In genomic region chr2:62195421-62196277, GRCh38 we compare ENCODE assay signal across 7 cellular contexts. TPM values are rescaled to one million over a fixed set of nuclear protein-coding genes. Genes with fewer than 3 reads are reported as not detected.
A peak's percentile ranks its signal among the peaks of the same experiment; 100 is the strongest.
DNase-seq lines count a peak whose midpoint lies in the region; ATAC-seq, FAIRE-seq and TF ChIP-seq lines count a peak whose summit lies in the region.

A gene with protein sequence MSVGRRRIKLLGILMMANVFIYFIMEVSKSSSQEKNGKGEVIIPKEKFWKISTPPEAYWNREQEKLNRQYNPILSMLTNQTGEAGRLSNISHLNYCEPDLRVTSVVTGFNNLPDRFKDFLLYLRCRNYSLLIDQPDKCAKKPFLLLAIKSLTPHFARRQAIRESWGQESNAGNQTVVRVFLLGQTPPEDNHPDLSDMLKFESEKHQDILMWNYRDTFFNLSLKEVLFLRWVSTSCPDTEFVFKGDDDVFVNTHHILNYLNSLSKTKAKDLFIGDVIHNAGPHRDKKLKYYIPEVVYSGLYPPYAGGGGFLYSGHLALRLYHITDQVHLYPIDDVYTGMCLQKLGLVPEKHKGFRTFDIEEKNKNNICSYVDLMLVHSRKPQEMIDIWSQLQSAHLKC (plus strand): TSS chr2:62196115. CDS start chr2:62222221, 26,106 bp downstream.

- intact Hi-C loops in mammary epithelial cell (cut with micrococcal nuclease): loop anchor here (2.0 to 5.0 kb wide), 3 partner anchors 47 to 215 kb away; no protein-coding TSS in a partner anchor

- in situ Hi-C loops in GM13977 (cut with MboI; ENCODE audit: low pct_unique_long_range_greater_than_20kb, low sequenced_read_pairs, unreplicated experiment): no loop called here
- in situ Hi-C loops in mammary epithelial cell (cut with MboI; ENCODE audit: low sequenced_read_pairs in 2 of 2): no loop called here

- POLR2A ChIA-PET in WTC11 (lab: Charles Lee): interaction anchor here (0.6 to 1.0 kb wide), 2 partner anchors 20 to 196 kb away, joined by 3 read pairs; no protein-coding TSS in a partner anchor

- H3K36me3 ChIP-seq in mammary epithelial cell (ENCODE audit: insufficient read depth, low read length): no peaks in the 10 kb centered on the region
- H3K36me3 ChIP-seq in small intestine (ENCODE audit: control insufficient read depth in 2 of 2, insufficient read depth in 2 of 2, low read length in 2 of 2): no peaks in the 10 kb centered on the region

- peak within 1 kb of the TSS; percentile 78 for H3K4me3 Mint-ChIP-seq in WTC11

- TF ChIP-seq CTCF in GM13977 (IDR thresholded peaks at IDR 0.05; ENCODE audit: extremely low read depth, insufficient read depth, missing control alignments): no peak
- TF ChIP-seq CTCF in WTC11 (IDR thresholded peaks at IDR 0.05): no peak
- TF ChIP-seq CTCF in mammary epithelial cell (conservative IDR thresholded peaks at IDR 0.05 in 1 of 2, IDR thresholded peaks at IDR 0.05 in 1 of 2; ENCODE audit: extremely low read depth in 1 of 2, insufficient read depth in 1 of 2, low read depth in 1 of 2, low read length in 2 of 2): no peak

- H3K9me3 Mint-ChIP-seq in WTC11: peaks cover 7% of the 10 kb centered on the region; the same call in 1 of the 2 replicates

- H3K27ac ChIP-seq in mammary epithelial cell (ENCODE audit: insufficient read depth, low read depth, low read length): peak within 1 kb of the TSS; percentile 68
- peak within 1 kb of the TSS; percentile 94 to 98 for H3K27ac ChIP-seq in small intestine (ENCODE audit: low read depth in 1 of 2, low read length in 1 of 2)

- no peak for FAIRE-seq in small intestine (lab: Jason Lieb, UNC)

- CTCF ChIA-PET in WTC11 (lab: Charles Lee) (interaction anchor here (0.7 to 1.0 kb wide), 3 partner anchors 20 to 110 kb away, joined by 3 to 5 read pairs (median 4); no protein-coding TSS in a partner anchor), mammary epithelial cell (lab: Charles Lee; ENCODE audit: low non-redundant PET) (interaction anchor here (0.6 kb wide), 1 partner anchor 130 kb away, joined by 4 read pairs; no protein-coding TSS in a partner anchor)

- dilution Hi-C loops in mammary epithelial cell (cut with HindIII; ENCODE audit: low sequenced_read_pairs): no loop called here

- no peak within 1 kb of the TSS for H3K27ac Mint-ChIP-seq in WTC11

- DNase-seq in GM13977 (ENCODE audit: low spot score): peak; percentile 94
- DNase-seq in NCI-H146 treated with DMSO at 0.1 percent for 48 hours (lab: John Stamatoyannopoulos, UW; ENCODE audit: unreplicated experiment): peak; percentile 32
- DNase-seq in WTC11 (ENCODE audit: low spot score): peak; percentile 77
- peak; percentile 66 for DNase-seq in mammary epithelial cell
- peak; percentile 96 for DNase-seq in iPS-NIHi11 (ENCODE audit: low spot score)
- peak; percentile 73 for DNase-seq in small intestine

- 0% methylated on average over 6 of the region's 70 CpGs for WGBS in mammary epithelial cell (ENCODE audit: low coverage, missing lambda C conversion rate)
- 0 to 1% (median 0%) methylated on average over 31 to 70 of the region's 70 CpGs for WGBS in small intestine, 3 donors

- H3K27me3 ChIP-seq in mammary epithelial cell (ENCODE audit: insufficient read depth, low read length) (no peaks in the 10 kb centered on the region), small intestine (ENCODE audit: control insufficient read depth in 2 of 2, insufficient read depth in 2 of 2, low read length in 2 of 2) (no peaks in the 10 kb centered on the region)

- peaks cover 45% of the 10 kb centered on the region for H3K79me2 ChIP-seq in mammary epithelial cell (ENCODE audit: insufficient read depth, low read length)

- peaks cover 34% of the 10 kb centered on the region for H3K4me1 Mint-ChIP-seq in WTC11

- H3K36me3 Mint-ChIP-seq in WTC11: no peaks in the 10 kb centered on the region; the same call in 1 of the 2 replicates

- H3K27me3 Mint-ChIP-seq in WTC11 (ENCODE audit: low read depth): no peaks in the 10 kb centered on the region; the same call in 1 of the 2 replicates

- no TSS peak for BruUV-seq in mammary epithelial cell (replicated peaks; lab: Mats Ljungman, UMichigan)

- peak within 1 kb of the TSS; percentile 73 to 95 (median 76) for H3K4me3 ChIP-seq in mammary epithelial cell (replicated peaks in 1 of 3; ENCODE audit: insufficient read depth in 1 of 3, low read depth in 2 of 3, low read length in 3 of 3)
- peak within 1 kb of the TSS; percentile 90 to 99 for H3K4me3 ChIP-seq in small intestine (ENCODE audit: low read depth in 1 of 2, low read length in 2 of 2)

- peak within 1 kb of the TSS; percentile 92 for H3K4me2 ChIP-seq in mammary epithelial cell (ENCODE audit: insufficient read depth, low read depth, low read length)

- peaks cover 7% of the 10 kb centered on the region for H4K20me1 ChIP-seq in mammary epithelial cell (ENCODE audit: insufficient read depth, low read length)

- H3K9me3 ChIP-seq in mammary epithelial cell (replicated peaks; ENCODE audit: insufficient read depth, low read length) (no peaks in the 10 kb centered on the region), small intestine (ENCODE audit: control insufficient read depth, low read depth) (no peaks in the 10 kb centered on the region)

- H3K4me1 ChIP-seq in mammary epithelial cell (ENCODE audit: insufficient read depth, low read length) (peaks cover 10% of the 10 kb centered on the region), small intestine (ENCODE audit: control insufficient read depth in 2 of 2, insufficient read depth in 1 of 2, low read depth in 1 of 2, low read length in 1 of 2) (peaks cover 2 to 5% of the 10 kb centered on the region in 2 donors)

- ATAC-seq in HG02588 (IDR thresholded peaks at IDR 0.05; ENCODE audit: unreplicated experiment): peak; percentile 54
- ATAC-seq in WTC11: peak; percentile 71

- peak within 1 kb of the TSS; percentile 99 for H2AFZ ChIP-seq in mammary epithelial cell (ENCODE audit: low read depth, low read length)

- peak within 1 kb of the TSS; percentile 78 for H3K9ac ChIP-seq in mammary epithelial cell (ENCODE audit: insufficient read depth, low read length)

TF ChIP-seq in WTC11, 78 proteins besides CTCF, POLR2A, EP300 and RAD21 (continues in another document):
- TF ChIP-seq PRDM15 (CRISPR knock-in tag; IDR thresholded peaks at IDR 0.05) (peak; percentile 76), CREM (CRISPR knock-in tag; IDR thresholded peaks at IDR 0.05) (0 out of 2 replicates have a peak, but pooled peaks have one; percentile 47), TEAD1 (CRISPR knock-in tag; IDR thresholded peaks at IDR 0.05) (peak; percentile 74; the same call in 1 of the 2 replicates), CREB1 (CRISPR knock-in tag; IDR thresholded peaks at IDR 0.05) (no peak), STAT6 (CRISPR knock-in tag; conservative IDR thresholded peaks at IDR 0.05; ENCODE audit: low read depth) (peak; percentile 91; the same call in 1 of the 2 replicates), ATF1 (CRISPR knock-in tag; IDR thresholded peaks at IDR 0.05) (0 out of 2 replicates have a peak, but pooled peaks have one; percentile 26), SP1 (CRISPR knock-in tag; conservative IDR thresholded peaks at IDR 0.05) (peak; percentile 81), MYBL2 (CRISPR knock-in tag; IDR thresholded peaks at IDR 0.05) (0 out of 2 replicates have a peak, but pooled peaks have one; percentile 31), NFYB (CRISPR knock-in tag; conservative IDR thresholded peaks at IDR 0.05; ENCODE audit: low read depth) (no peak), GABPB1 (CRISPR knock-in tag; IDR thresholded peaks at IDR 0.05) (no peak)

RNA-seq across cellular contexts. Expression of the gene that starts here (rescaled TPM):
- total RNA-seq in WTC11 (2021) (26.2 to 32.2 TPM (median 29.4 TPM) in 3 replicates), mammary epithelial cell (10 to 100 TPM; 35.2 to 44.8 TPM)
- polyA plus RNA-seq in mammary epithelial cell (21.2 TPM), small intestine (10 to 100 TPM; 13.4 to 24.3 (median 14.1) TPM)
- polyA minus RNA-seq in mammary epithelial cell: 32.4 TPM

Comparison
In these comparisons a context has a peak if more than half of its experiments do, and no peak if none do; other contexts are left out.
1. Peak in every context shown above with its lines: DNase-seq, ATAC-seq, H3K4me3 ChIP-seq and H3K27ac ChIP-seq.
2. DNase-seq: peak in every context shown above with its lines; median percentile 96 in iPS-NIHi11; 94 in GM13977; 77 in WTC11; 73 in small intestine; 66 in mammary epithelial cell; 32 in NCI-H146 treated with DMSO at 0.1 percent for 48 hours.